Comparison of ENCODE assay signal across 22 cellular contexts in genomic region chr2:101299601-101300000, GRCh38. TPM values are rescaled to one million over a fixed set of nuclear protein-coding genes. Genes with fewer than 3 reads are reported as not detected.
DNase-seq lines count a peak whose midpoint lies in the region; ATAC-seq, FAIRE-seq and TF ChIP-seq lines count a peak whose summit lies in the region.
"Had no signal": no experiment of that assay in that cellular context is flagged by ENCODE, and none has a peak within 500 bp of the region (broad histone marks: within the 10 kb centered on the region; RNA-seq: fewer than 3 reads in every experiment).

No MANE protein-coding gene starts in this region.

- no peak overlapping the region for H3K9ac ChIP-seq in liver (ENCODE audit: low read depth in 1 of 2, low read length in 2 of 2)

- peak in 3 of 4 experiments; percentile 24 to 28 (median 27) for ATAC-seq in T-cell (replicated peaks in 1 of 4)
- peak; percentile 36 for ATAC-seq in stimulated activated naive CD8-positive, alpha-beta T cell treated with anti-CD3 and anti-CD28 coated beads, Interleukin-15, Interleukin-2, amounts not matched to agents 100 U/mL and 50 U/mL, for 24 hours
- ATAC-seq: stimulated activated memory B cell treated with anti-CD40 and anti-IgM and Interleukin-4, amounts not matched to agents 10 μg/mL and 1 μg/mL and 100 μg/mL, for 72 hours had no signal

- H3K27me3 Mint-ChIP-seq in activated naive CD4-positive, alpha-beta T cell treated with anti-CD3 and anti-CD28 coated beads, Interleukin-2, amount 50 U/mL, for 24 hours = no peaks in the 10 kb centered on the region
- no peaks in the 10 kb centered on the region for H3K27me3 Mint-ChIP-seq in T-cell
- H3K27me3 Mint-ChIP-seq: dendritic cell treated with granulocyte-macrophage colony-stimulating factor and Interleukin-4, amounts not matched to agents 40 ng/mL and 50 ng/mL, for 4 days; stimulated activated memory B cell treated with anti-CD40 and anti-IgM and Interleukin-4, amounts not matched to agents 10 μg/mL and 1 μg/mL and 100 μg/mL, for 72 hours had no signal

- no peaks in the 10 kb centered on the region for H3K9me3 Mint-ChIP-seq in activated naive CD4-positive, alpha-beta T cell treated with anti-CD3 and anti-CD28 coated beads, Interleukin-2, amount 50 U/mL, for 24 hours
- H3K9me3 Mint-ChIP-seq in T-cell = no peaks in the 10 kb centered on the region
- H3K9me3 Mint-ChIP-seq: dendritic cell treated with granulocyte-macrophage colony-stimulating factor and Interleukin-4, amounts not matched to agents 40 ng/mL and 50 ng/mL, for 4 days; stimulated activated memory B cell treated with anti-CD40 and anti-IgM and Interleukin-4, amounts not matched to agents 10 μg/mL and 1 μg/mL and 100 μg/mL, for 72 hours had no signal

- H3K9me3 ChIP-seq in liver (ENCODE audit: control insufficient read depth in 4 of 4, low read length in 3 of 4) = no peaks in the 10 kb centered on the region
- H3K9me3 ChIP-seq: tibial nerve had no signal

- POLR2A ChIA-PET in T-cell (lab: Charles Lee) = interaction anchor here (0.7 to 0.8 kb wide), 2 partner anchors 9 to 30 kb away, joined by 3 read pairs; no protein-coding TSS in a partner anchor

- no peak for FAIRE-seq in frontal cortex (lab: Jason Lieb, UNC)

- peaks cover 12% of the 10 kb centered on the region for H3K36me3 Mint-ChIP-seq in activated naive CD4-positive, alpha-beta T cell treated with anti-CD3 and anti-CD28 coated beads, Interleukin-2, amount 50 U/mL, for 24 hours
- peaks cover 25% of the 10 kb centered on the region for H3K36me3 Mint-ChIP-seq in T-cell

- peaks cover 5 to 28% (median 12%) of the 10 kb centered on the region in 4 donors for H3K4me1 ChIP-seq in liver (ENCODE audit: control insufficient read depth in 4 of 4, insufficient read depth in 4 of 4, low read length in 3 of 4)

- H3K36me3 ChIP-seq in liver (ENCODE audit: control insufficient read depth in 4 of 4, insufficient read depth in 3 of 4, low read depth in 1 of 4, low read length in 3 of 4) = peaks cover 0 to 3% (median 0%) of the 10 kb centered on the region in 4 donors

- no peak for TF ChIP-seq CTCF in liver (IDR thresholded peaks at IDR 0.05; ENCODE audit: low read depth, low read length, missing input control)

- no peak for DNase-seq in activated naive CD4-positive, alpha-beta T cell treated with anti-CD3 and anti-CD28 coated beads, Interleukin-2, amount 50 U/mL, for 16 hours
- DNase-seq in T-cell (no peak), frontal cortex (ENCODE audit: low spot score in 2 of 2) (no peak), DMS 273 treated with DMSO at 0.1 percent for 48 hours (lab: John Stamatoyannopoulos, UW) (no peak), NCI-H446 treated with DMSO at 0.1 percent for 48 hours (lab: John Stamatoyannopoulos, UW) (no peak)
- DNase-seq in stimulated activated naive CD8-positive, alpha-beta T cell treated with anti-CD3 and anti-CD28 coated beads, Interleukin-15, Interleukin-2, amounts not matched to agents 100 U/mL and 50 U/mL, for 24 hours = no peak
- DNase-seq: activated CD4-positive, CD25-positive, alpha-beta regulatory T cell; COR-L47; foreskin melanocyte; HCEC 1CT; kidney glomerular epithelial cell; midbrain; NCI-H1092 treated with DMSO at 0.1 percent for 48 hours; NCI-H2107; NCI-H526; SHP77 had no signal

- H3K4me3 ChIP-seq in liver (ENCODE audit: low read depth in 1 of 3, low read length in 3 of 3) = no peak overlapping the region
- H3K4me3 ChIP-seq: tibial nerve had no signal

- peaks cover 92% of the 10 kb centered on the region for H3K4me1 Mint-ChIP-seq in activated naive CD4-positive, alpha-beta T cell treated with anti-CD3 and anti-CD28 coated beads, Interleukin-2, amount 50 U/mL, for 24 hours
- peaks cover 88 to 91% (median 89%) of the 10 kb centered on the region in 3 donors for H3K4me1 Mint-ChIP-seq in T-cell

- H3K27ac ChIP-seq in liver (ENCODE audit: low read depth in 1 of 2, low read length in 2 of 2) = peak overlapping the region in 1 of 2 donors; percentile 47
- H3K27ac ChIP-seq: epithelial cell of prostate, tibial nerve had no signal

- WGBS in liver = 49% methylated on average over 6 of the region's 6 CpGs

- H3K27me3 ChIP-seq in liver (ENCODE audit: control insufficient read depth in 4 of 4, insufficient read depth in 4 of 4, low read length in 3 of 4) = no peaks in the 10 kb centered on the region
- H3K27me3 ChIP-seq: tibial nerve had no signal

- no peak for TF ChIP-seq RAD21 in liver (IDR thresholded peaks at IDR 0.05)

- H3K4me3 Mint-ChIP-seq in activated naive CD4-positive, alpha-beta T cell treated with anti-CD3 and anti-CD28 coated beads, Interleukin-2, amount 50 U/mL, for 24 hours = peak overlapping the region; percentile 68
- peak overlapping the region; percentile 48 to 55 (median 54) for H3K4me3 Mint-ChIP-seq in T-cell
- H3K4me3 Mint-ChIP-seq: dendritic cell treated with granulocyte-macrophage colony-stimulating factor and Interleukin-4, amounts not matched to agents 40 ng/mL and 50 ng/mL, for 4 days; stimulated activated memory B cell treated with anti-CD40 and anti-IgM and Interleukin-4, amounts not matched to agents 10 μg/mL and 1 μg/mL and 100 μg/mL, for 72 hours had no signal

- peak overlapping the region; percentile 52 for H3K27ac Mint-ChIP-seq in activated naive CD4-positive, alpha-beta T cell treated with anti-CD3 and anti-CD28 coated beads, Interleukin-2, amount 50 U/mL, for 24 hours
- H3K27ac Mint-ChIP-seq in T-cell = peak overlapping the region; percentile 65 to 72
- H3K27ac Mint-ChIP-seq: dendritic cell treated with granulocyte-macrophage colony-stimulating factor and Interleukin-4, amounts not matched to agents 40 ng/mL and 50 ng/mL, for 4 days; stimulated activated memory B cell treated with anti-CD40 and anti-IgM and Interleukin-4, amounts not matched to agents 10 μg/mL and 1 μg/mL and 100 μg/mL, for 72 hours had no signal

- CTCF ChIA-PET in T-cell (lab: Charles Lee) = interaction anchor here (0.5 to 1.6 kb wide), 4 partner anchors 9 to 362 kb away, joined by 3 to 7 read pairs (median 5); partner anchors contain the start of gene RNF149 (in 1 of the 2)

TF ChIP-seq in liver, 16 proteins besides CTCF, POLR2A, EP300 and RAD21 (continues in another document):
- no peak for TF ChIP-seq MAX (IDR thresholded peaks at IDR 0.05)
- no peak for TF ChIP-seq FOXA1 (IDR thresholded peaks at IDR 0.05)
- no peak for TF ChIP-seq SP1 (IDR thresholded peaks at IDR 0.05)
- TF ChIP-seq ATF3 (IDR thresholded peaks at IDR 0.05) = no peak
- TF ChIP-seq RXRA (IDR thresholded peaks at IDR 0.05) = no peak
- TF ChIP-seq FOXA2 (IDR thresholded peaks at IDR 0.05) = no peak
- TF ChIP-seq HNF4A (conservative IDR thresholded peaks at IDR 0.05) = peak; percentile 24 to 37
- TF ChIP-seq REST (IDR thresholded peaks at IDR 0.05) = no peak
- TF ChIP-seq TAF1 (conservative IDR thresholded peaks at IDR 0.05) = no peak
- no peak for TF ChIP-seq GABPA (IDR thresholded peaks at IDR 0.05 in 1 of 2, conservative IDR thresholded peaks at IDR 0.05 in 1 of 2)
- no peak for TF ChIP-seq JUND (IDR thresholded peaks at IDR 0.05)
- no peak for TF ChIP-seq ZBTB33 (IDR thresholded peaks at IDR 0.05)

RNA-seq across cellular contexts. Expression of gene RNF149, which starts 8.9 kb away (rescaled TPM):
- total RNA-seq in T-cell (100 to 1,000 TPM; 114 to 139 (median 123) TPM), liver (10 to 100 TPM; 32.4 to 54.7 TPM), frontal cortex (45.2 TPM)
- polyA plus RNA-seq in liver = 10 to 100 TPM; 14.1 to 25.8 TPM

RNA-seq across cellular contexts. Expression of gene CNOT11, which starts 46.9 kb away (rescaled TPM):
- total RNA-seq in T-cell = 10 to 100 TPM; 45.8 to 52.5 (median 50.7) TPM
- 10 to 100 TPM; 12.7 to 14.3 TPM for total RNA-seq in liver
- 10 to 100 TPM in 1 of 2 donors, 1 to 10 TPM in 1; 9.8 to 14.3 TPM for polyA plus RNA-seq in liver
- total RNA-seq in frontal cortex = 14.3 TPM
